17 cellular contexts compared by ENCODE assay signal in the genomic region with DNA sequence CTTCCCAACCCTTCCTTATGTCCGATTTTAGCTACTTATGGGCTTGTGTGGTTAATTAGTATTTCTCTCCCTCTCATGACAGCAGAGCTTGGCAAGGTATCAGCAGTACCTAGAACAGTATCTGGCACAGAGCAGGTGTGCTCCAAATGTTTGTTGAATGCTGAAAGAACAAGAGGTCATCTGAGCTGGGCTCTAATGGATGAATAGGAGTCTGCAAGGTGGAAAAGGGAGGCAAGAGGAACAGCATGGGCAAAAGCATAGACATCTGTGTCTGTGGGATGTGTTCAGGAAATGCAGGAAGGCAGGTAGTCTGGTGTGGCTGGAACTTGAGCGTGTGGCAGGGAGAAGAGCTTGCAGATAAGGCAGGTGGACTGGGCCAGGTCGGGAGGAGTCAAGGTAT. TPM values are rescaled to one million over a fixed set of nuclear protein-coding genes. Genes with fewer than 3 reads are reported as not detected.
A peak's percentile ranks its signal among the peaks of the same experiment; 100 is the strongest.
DNase-seq lines count a peak whose midpoint lies in the region; ATAC-seq and TF ChIP-seq lines count a peak whose summit lies in the region.
"Had no signal": no experiment of that assay in that cellular context is flagged by ENCODE, and none has a peak within 500 bp of the region (broad histone marks: within the 10 kb centered on the region; RNA-seq: fewer than 3 reads in every experiment).

No MANE protein-coding gene starts in this region.

- TF ChIP-seq CTCF in SK-N-SH (IDR thresholded peaks at IDR 0.05) = no peak
- TF ChIP-seq CTCF in HEK293 (tag by site-specific recombination; IDR thresholded peaks at IDR 0.05) = no peak
- TF ChIP-seq CTCF in thyroid gland (IDR thresholded peaks at IDR 0.05) = no peak

- H3K9me2 ChIP-seq in SK-N-SH = no peaks in the 10 kb centered on the region

- no peak overlapping the region for H2BK120ac ChIP-seq in neuronal stem cell (ENCODE audit: low read depth, low read length)

- no peak overlapping the region for H2AK5ac ChIP-seq in neuronal stem cell (ENCODE audit: low read depth, low read length)

- no peak overlapping the region for H2BK12ac ChIP-seq in neuronal stem cell (ENCODE audit: low read length)

- no peak overlapping the region for H3K18ac ChIP-seq in neuronal stem cell (ENCODE audit: low read length)

- H3K4me3 ChIP-seq in SK-N-SH (ENCODE audit: low read depth in 2 of 2, low read length in 1 of 2) (no peak overlapping the region), HEK293 (ENCODE audit: low read depth, low read length) (no peak overlapping the region), neuronal stem cell (ENCODE audit: low read length in 2 of 2) (peak overlapping the region in 1 of 2 donors; percentile 3), thyroid gland (replicated peaks in 1 of 3) (no peak overlapping the region)

- H3K9me3 ChIP-seq in SK-N-SH = no peaks in the 10 kb centered on the region
- no peaks in the 10 kb centered on the region for H3K9me3 ChIP-seq in HEK293 (ENCODE audit: control insufficient read depth, insufficient read depth, low read depth, low read length)
- no peaks in the 10 kb centered on the region for H3K9me3 ChIP-seq in neuronal stem cell (replicated peaks in 1 of 2; ENCODE audit: control insufficient read depth in 2 of 2, insufficient read depth in 1 of 2, low read depth in 1 of 2, low read length in 2 of 2)
- no peaks in the 10 kb centered on the region for H3K9me3 ChIP-seq in thyroid gland
- H3K9me3 ChIP-seq: Caco-2 had no signal

- POLR2A ChIA-PET in SK-N-SH (lab: Yijun Ruan, JAX) (no interaction called here), HEK293 (lab: Yijun Ruan, JAX) (no interaction called here)

- CTCF ChIA-PET in SK-N-SH (lab: Yijun Ruan, JAX) (interaction anchor here (0.7 to 7.1 kb wide), 5 partner anchors 12 to 552 kb away, joined by 3 to 33 read pairs (median 8); no protein-coding TSS in a partner anchor), HEK293 (lab: Yijun Ruan, JAX) (interaction anchor here (0.7 to 1.0 kb wide), 2 partner anchors 9 to 96 kb away, joined by 3 to 7 read pairs; no protein-coding TSS in a partner anchor)

- H4K20me1 ChIP-seq in SK-N-SH (ENCODE audit: insufficient read depth) = no peaks in the 10 kb centered on the region

- H3K23ac ChIP-seq in neuronal stem cell (ENCODE audit: low read depth, low read length, poor library complexity) = no peak overlapping the region

- whole genome bisulfite sequencing in SK-N-SH (ENCODE audit: low lambda C conversion rate) = 20% methylated on average over 3 of the region's 3 CpGs
- WGBS in neuronal stem cell (ENCODE audit: extremely low coverage in 2 of 2, insufficient read length in 2 of 2, insufficient replicate concordance in 1 of 2), 2 donors = no CpG with 5 or more reads among the region's 3 CpGs
- 89 to 95% methylated on average over 3 of the region's 3 CpGs for WGBS in thyroid gland, 2 donors

- H3K36me3 ChIP-seq in SK-N-SH (replicated peaks in 1 of 2; ENCODE audit: control insufficient read depth in 1 of 2, insufficient read depth in 2 of 2, low read length in 1 of 2) (no peaks in the 10 kb centered on the region), HEK293 (ENCODE audit: control insufficient read depth in 2 of 2, insufficient read depth in 1 of 2, low read length in 2 of 2) (no peaks in the 10 kb centered on the region), neuronal stem cell (replicated peaks in 1 of 2; ENCODE audit: control insufficient read depth in 2 of 2, insufficient read depth in 2 of 2, low read length in 2 of 2) (no peaks in the 10 kb centered on the region), thyroid gland (no peaks in the 10 kb centered on the region)

- H3K4me2 ChIP-seq in SK-N-SH = no peak overlapping the region
- no peak overlapping the region for H3K4me2 ChIP-seq in neuronal stem cell (ENCODE audit: insufficient read depth, low read length, poor library complexity, severe bottlenecking)

- H3K9ac ChIP-seq in SK-N-SH (no peak overlapping the region), neuronal stem cell (ENCODE audit: low read depth, low read length, poor library complexity) (no peak overlapping the region)

- H3K4me1 ChIP-seq in SK-N-SH (ENCODE audit: control insufficient read depth in 1 of 2, insufficient read depth in 2 of 2, low read depth in 1 of 2, low read length in 1 of 2) (no peaks in the 10 kb centered on the region; a peak in 1 of 4 replicates), HEK293 (ENCODE audit: control insufficient read depth, insufficient read depth, low read length) (no peaks in the 10 kb centered on the region), neuronal stem cell (ENCODE audit: control insufficient read depth in 2 of 2, insufficient read depth in 1 of 2, low read depth in 1 of 2, low read length in 2 of 2) (peaks cover 10 to 13% of the 10 kb centered on the region in 2 donors), thyroid gland (no peaks in the 10 kb centered on the region)

- no peak overlapping the region for H2BK15ac ChIP-seq in neuronal stem cell (ENCODE audit: low read length)

- DNase-seq in SK-N-SH (no peak), neuronal stem cell (ENCODE audit: low spot score) (no peak), thyroid gland (no peak), NCI-H345 treated with DMSO at 0.1 percent for 48 hours (lab: John Stamatoyannopoulos, UW; ENCODE audit: unreplicated experiment) (no peak)
- DNase-seq: 8988T; C1 segment of cervical spinal cord; Caco-2; CD4-positive, alpha-beta memory T cell; DMS153; DND-41; H7; HCEC 1CT had no signal

- H2BK5ac ChIP-seq in neuronal stem cell (ENCODE audit: low read length) = no peak overlapping the region

- no peak for TF ChIP-seq RAD21 in SK-N-SH (IDR thresholded peaks at IDR 0.05; ENCODE audit: low read length)

- H4K8ac ChIP-seq in neuronal stem cell (ENCODE audit: low read depth, low read length) = no peak overlapping the region

- no peaks in the 10 kb centered on the region for H3K79me1 ChIP-seq in neuronal stem cell (ENCODE audit: low read depth, low read length)

- H3K4ac ChIP-seq in neuronal stem cell (ENCODE audit: low read length) = no peak overlapping the region

- peak overlapping the region; percentile 40 for H3K14ac ChIP-seq in neuronal stem cell (ENCODE audit: low read length)

- intact Hi-C loops in thyroid gland (cut with DNase I) = no loop called here

- no peak overlapping the region for H4K91ac ChIP-seq in neuronal stem cell (ENCODE audit: low read depth, low read length, poor library complexity)

- H2AFZ ChIP-seq in SK-N-SH (ENCODE audit: low read depth) = no peak overlapping the region
- H2AFZ ChIP-seq in neuronal stem cell (ENCODE audit: low read length) = no peak overlapping the region

- H3K27me3 ChIP-seq in SK-N-SH (ENCODE audit: insufficient read depth) = 0 out of 2 replicates have a peak, but pooled peaks cover 12% of the 10 kb centered on the region
- peaks cover 0 to 36% (median 0%) of the 10 kb centered on the region in 3 experiments for H3K27me3 ChIP-seq in neuronal stem cell (ENCODE audit: control insufficient read depth in 3 of 3, insufficient read depth in 3 of 3, low read depth in 1 of 3, low read length in 3 of 3)
- H3K27me3 ChIP-seq in thyroid gland = no peaks in the 10 kb centered on the region

- no peak for TF ChIP-seq EP300 in SK-N-SH (IDR thresholded peaks at IDR 0.05; ENCODE audit: borderline replicate concordance in 1 of 2, low read depth in 1 of 2, low read length in 1 of 2)

- H3K27ac ChIP-seq in SK-N-SH (ENCODE audit: low read depth in 2 of 2, low read length in 1 of 2) (no peak overlapping the region), HEK293 (ENCODE audit: extremely low read depth, low read depth, low read length) (no peak overlapping the region), neuronal stem cell (replicated peaks; ENCODE audit: low read length) (no peak overlapping the region), thyroid gland (no peak overlapping the region)

- ATAC-seq in SK-N-SH treated with all-trans-retinoic acid at 6 μM for 48 hours = no peak

- no peaks in the 10 kb centered on the region for H3F3A ChIP-seq in SK-N-SH (replicated peaks; ENCODE audit: insufficient read depth)

- no peak for TF ChIP-seq POLR2A in thyroid gland (IDR thresholded peaks at IDR 0.05)

- no peaks in the 10 kb centered on the region for H3K79me2 ChIP-seq in SK-N-SH (ENCODE audit: insufficient read depth)

TF ChIP-seq in SK-N-SH treated with all-trans-retinoic acid at 6 μM for 48 hours, 23 proteins besides CTCF, POLR2A, EP300 and RAD21 (continues in another document):
- no peak for TF ChIP-seq OSR1 (CRISPR knock-in tag; IDR thresholded peaks at IDR 0.05)

TF ChIP-seq in SK-N-SH, 30 proteins besides CTCF, POLR2A, EP300 and RAD21 (continues in another document):
- TF ChIP-seq GABPA (IDR thresholded peaks at IDR 0.05; ENCODE audit: low read depth) = no peak
- TF ChIP-seq TCF12 (IDR thresholded peaks at IDR 0.05) = no peak

TF ChIP-seq in HEK293, 187 proteins besides CTCF, POLR2A, EP300 and RAD21 (continues in another document):
- TF ChIP-seq HOXD13 (CRISPR knock-in tag; IDR thresholded peaks at IDR 0.05; ENCODE audit: borderline replicate concordance) (no peak), ZNF558 (tag by site-specific recombination; IDR thresholded peaks at IDR 0.05) (no peak)

RNA-seq across cellular contexts. Expression of a gene that starts 19.0 kb away (rescaled TPM):
- not detected in 2 replicates for polyA plus RNA-seq in SK-N-SH (2012; rRNA removed)
- polyA plus RNA-seq in SK-N-SH (2012; cell fraction: cytosol; rRNA removed) = not detected in 2 replicates
- polyA plus RNA-seq in SK-N-SH (2012; cell fraction: nucleus; rRNA removed) = not detected in 2 replicates
- polyA plus RNA-seq in neuronal stem cell (2013, experiment 1 of 2) = not detected
- polyA plus RNA-seq in neuronal stem cell (2013, experiment 2 of 2) = not detected
- total RNA-seq in thyroid gland = not detected
- total RNA-seq: A673; Caco-2; CD4-positive, alpha-beta memory T cell; H1; H7 had no signal
- polyA plus RNA-seq: BJ; CD4-positive, alpha-beta memory T cell; H1 had no signal

RNA-seq across cellular contexts. Expression of a gene that starts 23.8 kb away (rescaled TPM):
- not detected in 2 replicates for polyA plus RNA-seq in SK-N-SH (2012; rRNA removed)
- polyA plus RNA-seq in SK-N-SH (2012; cell fraction: cytosol; rRNA removed) = not detected in 2 replicates
- polyA plus RNA-seq in SK-N-SH (2012; cell fraction: nucleus; rRNA removed) = 0.05 TPM in 1 of 2 replicates, not detected in the other
- 2.9 TPM for polyA plus RNA-seq in neuronal stem cell (2013, experiment 1 of 2)
- polyA plus RNA-seq in neuronal stem cell (2013, experiment 2 of 2) = 2.7 TPM
- total RNA-seq in thyroid gland = not detected
- total RNA-seq: A673; Caco-2; CD4-positive, alpha-beta memory T cell; H7 had no signal
- polyA plus RNA-seq: BJ; CD4-positive, alpha-beta memory T cell had no signal

RNA-seq across cellular contexts. Expression of a gene that starts 26.2 kb away (rescaled TPM):
- 122 and 137 TPM in 2 replicates for polyA plus RNA-seq in SK-N-SH (2012; rRNA removed)
- 146 and 159 TPM in 2 replicates for polyA plus RNA-seq in SK-N-SH (2012; cell fraction: cytosol; rRNA removed)
- 103 and 108 TPM in 2 replicates for polyA plus RNA-seq in SK-N-SH (2012; cell fraction: nucleus; rRNA removed)
- polyA plus RNA-seq in neuronal stem cell (2013, experiment 1 of 2) = 208 TPM
- polyA plus RNA-seq in neuronal stem cell (2013, experiment 2 of 2) = 198 TPM
- 10 to 100 TPM; 70.0 to 86.5 (median 78.1) TPM for total RNA-seq in thyroid gland

RNA-seq across cellular contexts. Expression of a gene that starts 28.5 kb away (rescaled TPM):
- polyA plus RNA-seq in SK-N-SH (2012; rRNA removed) = not detected in 2 replicates
- not detected in 2 replicates for polyA plus RNA-seq in SK-N-SH (2012; cell fraction: cytosol; rRNA removed)
- not detected in 2 replicates for polyA plus RNA-seq in SK-N-SH (2012; cell fraction: nucleus; rRNA removed)
- polyA plus RNA-seq in neuronal stem cell (2013, experiment 1 of 2) = 0.24 TPM
- 0.22 TPM for polyA plus RNA-seq in neuronal stem cell (2013, experiment 2 of 2)
- under 1 TPM in 3 of 4 donors, not detected in 1; 0.22 to 0.94 (median 0.71) TPM for total RNA-seq in thyroid gland
- total RNA-seq: A673, Caco-2, H1, H7 had no signal
- polyA plus RNA-seq: BJ; CD4-positive, alpha-beta memory T cell had no signal

RNA-seq across cellular contexts. Expression of a gene that starts 37.2 kb away (rescaled TPM):
- polyA plus RNA-seq in SK-N-SH (2012; rRNA removed) = 29.6 and 43.3 TPM in 2 replicates
- 18.0 and 25.0 TPM in 2 replicates for polyA plus RNA-seq in SK-N-SH (2012; cell fraction: cytosol; rRNA removed)
- polyA plus RNA-seq in SK-N-SH (2012; cell fraction: nucleus; rRNA removed) = 108 and 113 TPM in 2 replicates
- 77.7 TPM for polyA plus RNA-seq in neuronal stem cell (2013, experiment 1 of 2)
- polyA plus RNA-seq in neuronal stem cell (2013, experiment 2 of 2) = 73.2 TPM
- total RNA-seq in thyroid gland = 100 to 1,000 TPM in 1 of 4 donors, 10 to 100 TPM in 3; 52.3 to 106 (median 85.2) TPM
